7 cellular contexts compared by ENCODE assay signal in genomic region chr1:199338760-199339159, GRCh38.
"Had no signal": no experiment of that assay in that cellular context is flagged by ENCODE, and none has a peak within 500 bp of the region (broad histone marks: within the 10 kb centered on the region; RNA-seq: fewer than 3 reads in every experiment).

No MANE protein-coding gene starts in this region.

- H3K4me3 ChIP-seq: GM12878 had no signal

- FAIRE-seq: G401.6, GM12878, GM12891, GM18507, GM19239 had no signal

- ATAC-seq: GM12878 had no signal

- DNase-seq: GDM1, GF-D8 had no signal
